In the genomic region with DNA sequence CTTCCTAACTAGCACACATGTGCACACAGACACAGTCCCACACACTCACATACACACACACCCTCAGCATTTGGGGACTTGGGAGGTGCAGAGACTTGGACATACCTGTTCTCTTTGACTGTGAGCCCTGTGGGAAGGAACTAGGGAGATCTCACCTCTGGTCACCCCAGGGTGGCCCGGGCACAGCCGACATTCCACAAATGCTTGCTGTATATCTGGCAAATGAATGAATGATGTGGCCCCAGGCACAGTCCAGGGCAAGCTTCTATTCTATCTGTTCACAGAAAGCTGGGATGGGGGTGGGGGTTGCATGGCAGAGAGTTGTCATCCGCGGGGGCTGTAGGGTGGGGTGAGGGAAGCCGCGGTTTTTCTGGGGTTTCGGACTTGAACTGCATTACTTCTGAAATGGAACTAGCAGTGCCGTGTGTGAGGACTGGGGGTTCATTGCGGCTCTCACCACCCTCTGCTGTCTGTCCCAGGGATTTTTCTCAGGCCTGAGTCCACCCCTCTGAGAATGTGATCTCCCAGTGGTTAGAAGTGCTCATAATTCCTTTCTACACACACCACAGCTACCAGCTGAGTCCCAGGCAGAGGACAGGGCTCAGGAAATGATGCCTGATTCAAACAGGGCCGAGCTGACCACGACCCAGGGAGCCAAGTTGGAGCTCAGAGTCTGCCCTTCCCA, we compare ENCODE assay signal across 1 cellular context.
TF ChIP-seq lines count a peak whose summit lies in the region.

No MANE protein-coding gene starts in this region.

TF ChIP-seq in H1, 55 proteins besides CTCF, POLR2A, EP300 and RAD21:
- no peak for TF ChIP-seq CHD7 (IDR thresholded peaks at IDR 0.05; ENCODE audit: insufficient replicate concordance, low read length)
- no peak for TF ChIP-seq KDM5A (IDR thresholded peaks at IDR 0.05; ENCODE audit: low read length)
- no peak for TF ChIP-seq SRF (IDR thresholded peaks at IDR 0.05; ENCODE audit: low read depth, low read length)
- no peak for TF ChIP-seq BACH1 (IDR thresholded peaks at IDR 0.05; ENCODE audit: low read length)
- no peak for TF ChIP-seq SIRT6 (IDR thresholded peaks at IDR 0.05; ENCODE audit: low read length)
- no peak for TF ChIP-seq JUN (IDR thresholded peaks at IDR 0.05; ENCODE audit: low read depth, low read length)
- TF ChIP-seq E2F6 (IDR thresholded peaks at IDR 0.05): no peak
- TF ChIP-seq CHD2 (IDR thresholded peaks at IDR 0.05; ENCODE audit: low read length): no peak
- TF ChIP-seq RBBP5 (IDR thresholded peaks at IDR 0.05; ENCODE audit: borderline replicate concordance, low read depth, low read length): no peak
- no peak for TF ChIP-seq KDM4A (IDR thresholded peaks at IDR 0.05; ENCODE audit: low read depth, low read length, severe bottlenecking)
- no peak for TF ChIP-seq CBX5 (IDR thresholded peaks at IDR 0.05; ENCODE audit: low read depth, low read length)
- TF ChIP-seq MAFK (IDR thresholded peaks at IDR 0.05; ENCODE audit: low read depth, low read length): no peak
- TF ChIP-seq TEAD4 (IDR thresholded peaks at IDR 0.05; ENCODE audit: low read depth, low read length): no peak; the same call in 1 of the 2 replicates
- no peak for TF ChIP-seq USF2 (IDR thresholded peaks at IDR 0.05; ENCODE audit: low read length)
- TF ChIP-seq SIN3A (conservative IDR thresholded peaks at IDR 0.05 in 1 of 2, IDR thresholded peaks at IDR 0.05 in 1 of 2; ENCODE audit: low read depth in 1 of 2, low read length in 2 of 2): no peak
- no peak for TF ChIP-seq EZH2 (IDR thresholded peaks at IDR 0.05; ENCODE audit: low read depth, low read length, severe bottlenecking)
- no peak for TF ChIP-seq POLR2AphosphoS5 (IDR thresholded peaks at IDR 0.05; ENCODE audit: low read depth, low read length)
- no peak for TF ChIP-seq SP1 (IDR thresholded peaks at IDR 0.05; ENCODE audit: low read depth, low read length)
- TF ChIP-seq NANOG (IDR thresholded peaks at IDR 0.05; ENCODE audit: insufficient read depth, low read depth, low read length, poor library complexity, severe bottlenecking): no peak
- no peak for TF ChIP-seq NRF1 (IDR thresholded peaks at IDR 0.05; ENCODE audit: low read depth, low read length)
